In the genomic region with DNA sequence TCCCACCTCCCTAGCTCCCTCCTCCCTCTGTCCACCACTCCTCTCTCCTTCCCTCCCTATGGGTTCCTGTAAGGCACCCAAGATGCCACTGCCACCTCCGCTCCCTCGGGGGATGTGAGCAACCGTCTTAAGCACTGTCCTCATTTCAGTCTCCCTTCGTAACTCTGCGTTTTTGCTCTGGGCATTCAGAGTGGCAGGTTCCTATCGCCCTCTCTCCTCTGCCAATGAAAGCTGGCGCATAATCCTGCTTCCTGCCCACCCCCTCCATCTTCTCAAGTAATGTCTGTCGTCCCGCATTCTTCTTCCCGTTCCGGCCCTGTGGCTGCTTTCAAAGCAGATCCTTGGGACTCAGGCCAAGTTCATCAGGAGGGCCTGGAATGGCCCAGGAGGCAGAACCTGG, we compare ENCODE assay signal across 26 cellular contexts.
"Had no signal": no experiment of that assay in that cellular context is flagged by ENCODE, and none has a peak within 500 bp of the region (broad histone marks: within the 10 kb centered on the region; RNA-seq: fewer than 3 reads in every experiment).

No MANE protein-coding gene starts in this region.

- H3K36me3 ChIP-seq: adrenal gland had no signal

- H3K4me3 ChIP-seq: adrenal gland, body of pancreas, coronary artery, dorsolateral prefrontal cortex had no signal

- H3K4me1 ChIP-seq: adrenal gland had no signal

- H3K27ac ChIP-seq: adrenal gland, body of pancreas, coronary artery, dorsolateral prefrontal cortex had no signal

- H3K9me3 ChIP-seq: adrenal gland, body of pancreas had no signal

- ATAC-seq: activated CD4-positive, alpha-beta T cell treated with anti-CD3 and anti-CD28 coated beads for 36 hours; activated CD8-positive, alpha-beta memory T cell treated with anti-CD3 and anti-CD28 coated beads, Interleukin-2, amount 10 ng/mL, durations not matched to agents 7 days and 5 days; activated CD8-positive, alpha-beta T cell treated with anti-CD3 and anti-CD28 coated beads, Interleukin-2, amount 10 ng/mL, durations not matched to agents 7 days and 5 days; activated naive CD8-positive, alpha-beta T cell treated with anti-CD3 and anti-CD28 coated beads, Interleukin-2, amount 50 U/mL, for 24 hours; body of pancreas; esophagus mucosa had no signal

- H3K27me3 ChIP-seq: adrenal gland, body of pancreas, dorsolateral prefrontal cortex had no signal

- DNase-seq: activated CD4-positive, alpha-beta memory T cell treated with anti-CD3 and anti-CD28 coated beads for 36 hours; activated CD4-positive, alpha-beta T cell treated with anti-CD3 and anti-CD28 coated beads for 36 hours; activated CD4-positive, alpha-beta T cell treated with anti-CD3 and anti-CD28 coated beads, Interleukin-2, amount 10 ng/mL, durations not matched to agents 24 days and 14 days; activated CD4-positive, CD25-positive, alpha-beta regulatory T cell; activated CD4-positive, CD25-positive, alpha-beta regulatory T cell treated with anti-CD3 and anti-CD28 coated beads, Interleukin-2, amount 50 U/mL, for 72 hours; activated CD8-positive, alpha-beta memory T cell treated with anti-CD3 and anti-CD28 coated beads, Interleukin-2, amount 10 ng/mL, durations not matched to agents 7 days and 5 days; activated CD8-positive, alpha-beta memory T cell treated with anti-CD3 and anti-CD28 coated beads, Interleukin-2, amount 50 U/mL, for 4 hours; activated CD8-positive, alpha-beta T cell treated with anti-CD3 and anti-CD28 coated beads, Interleukin-2, amount 10 ng/mL, durations not matched to agents 7 days and 5 days; activated effector memory CD4-positive, alpha-beta T cell treated with anti-CD3 and anti-CD28 coated beads, Interleukin-2, amount 50 U/mL, for 16 hours; activated naive CD4-positive, alpha-beta T cell treated with anti-CD3 and anti-CD28 coated beads for 36 hours; activated naive CD8-positive, alpha-beta T cell treated with anti-CD3 and anti-CD28 coated beads for 36 hours; activated naive CD8-positive, alpha-beta T cell treated with anti-CD3 and anti-CD28 coated beads, Interleukin-2, amount 50 U/mL, for 24 hours; activated T-cell treated with anti-CD3 and anti-CD28 coated beads, Interleukin-2, amount 50 U/mL, for 1 hour; activated T-cell treated with anti-CD3 and anti-CD28 coated beads, Interleukin-2, amount 50 U/mL, for 48 hours; adrenal gland; amygdala; aorta; body of pancreas; dorsolateral prefrontal cortex; effector memory CD4-positive, alpha-beta T cell; endodermal cell; foreskin fibroblast; head of caudate nucleus; T-helper 2 cell had no signal
